ENCODE assay signal across 8 cellular contexts in genomic region chr6:33621396-33622388, GRCh38. TPM values are rescaled to one million over a fixed set of nuclear protein-coding genes. Genes with fewer than 3 reads are reported as not detected.
DNase-seq lines count a peak whose midpoint lies in the region; ATAC-seq and TF ChIP-seq lines count a peak whose summit lies in the region.

No MANE protein-coding gene starts in this region.

- no peaks in the 10 kb centered on the region for H3K9me3 Mint-ChIP-seq in activated B cell treated with CpG ODN at 0.5 μM for 24 hours

- H3K27me3 Mint-ChIP-seq in activated B cell treated with CpG ODN at 0.5 μM for 24 hours: no peaks in the 10 kb centered on the region

- peak overlapping the region; percentile 87 for H3K4me3 ChIP-seq in Jurkat, Clone E6-1 (ENCODE audit: low read length)
- peak overlapping the region; percentile 65 for H3K4me3 ChIP-seq in mononuclear cell (ENCODE audit: low read length)
- H3K4me3 ChIP-seq in suprapubic skin: peak overlapping the region; percentile 79

- no peaks in the 10 kb centered on the region for H3K9me3 ChIP-seq in mononuclear cell (ENCODE audit: low read depth, low read length)
- H3K9me3 ChIP-seq in suprapubic skin: no peaks in the 10 kb centered on the region

- POLR2A ChIA-PET in activated B cell treated with CpG ODN at 0.5 μM for 24 hours (lab: Charles Lee): interaction anchor here (0.5 to 3.6 kb wide), 19 partner anchors 8 to 294 kb away, joined by 3 to 37 read pairs (median 8); partner anchors contain the start of genes BAK1 and UQCC2

- H3K27me3 ChIP-seq in mononuclear cell (ENCODE audit: insufficient read depth, low read length) (peaks cover 6% of the 10 kb centered on the region), suprapubic skin (no peaks in the 10 kb centered on the region)

- intact Hi-C loops in activated B cell treated with CpG ODN at 0.5 μM for 24 hours (cut with micrococcal nuclease): loop anchor here (1.0 to 5.0 kb wide), 4 partner anchors 11 to 91 kb away; partner anchors contain the start of gene UQCC2

- DNase-seq in COLO668 (lab: John Stamatoyannopoulos, UW; ENCODE audit: unreplicated experiment) (peak; percentile 36), activated B cell treated with CpG ODN at 0.5 μM for 24 hours (peak; percentile 39), dermis blood vessel endothelial cell (peak; percentile 37), suprapubic skin (ENCODE audit: low spot score in 2 of 2) (peak in 1 of 2 donors; percentile 75)
- no peak for DNase-seq in Jurkat, Clone E6-1 (ENCODE audit: low read depth, low spot score)

- TF ChIP-seq EP300 in suprapubic skin (IDR thresholded peaks at IDR 0.05): no peak

- WGBS in suprapubic skin: 1% methylated on average over 16 of the region's 71 CpGs

- TF ChIP-seq CTCF in activated B cell treated with CpG ODN at 0.5 μM for 24 hours (IDR thresholded peaks at IDR 0.05): no peak
- no peak for TF ChIP-seq CTCF in suprapubic skin (IDR thresholded peaks at IDR 0.05)

- TF ChIP-seq POLR2A in suprapubic skin (IDR thresholded peaks at IDR 0.05): no peak

- H3K27ac Mint-ChIP-seq in activated B cell treated with CpG ODN at 0.5 μM for 24 hours: peak overlapping the region; percentile 73

- H3K36me3 ChIP-seq in suprapubic skin: no peaks in the 10 kb centered on the region

- peaks cover 13% of the 10 kb centered on the region for H3K36me3 Mint-ChIP-seq in activated B cell treated with CpG ODN at 0.5 μM for 24 hours (ENCODE audit: low read depth)

- ATAC-seq in GM21381 (IDR thresholded peaks at IDR 0.05; ENCODE audit: unreplicated experiment) (peak; percentile 14), activated B cell treated with CpG ODN at 0.5 μM for 24 hours (ENCODE audit: low read depth) (peak; percentile 26), GM18519 (IDR thresholded peaks at IDR 0.05; ENCODE audit: low FRiP score, unreplicated experiment) (no peak)

- H3K4me1 ChIP-seq in mononuclear cell (ENCODE audit: insufficient read depth, low read length) (peaks cover 34% of the 10 kb centered on the region), suprapubic skin (peaks cover 55% of the 10 kb centered on the region)

- H3K27ac ChIP-seq in suprapubic skin: peak overlapping the region; percentile 96

- CTCF ChIA-PET in activated B cell treated with CpG ODN at 0.5 μM for 24 hours (lab: Charles Lee): interaction anchor here (0.6 to 1.8 kb wide), 5 partner anchors 14 to 90 kb away, joined by 4 to 9 read pairs (median 4); partner anchors contain the start of gene UQCC2

- H3K4me3 Mint-ChIP-seq in activated B cell treated with CpG ODN at 0.5 μM for 24 hours: peak overlapping the region; percentile 89

- peaks cover 47% of the 10 kb centered on the region for H3K4me1 Mint-ChIP-seq in activated B cell treated with CpG ODN at 0.5 μM for 24 hours

RNA-seq across cellular contexts. Expression of gene ITPR3, which starts 0.6 kb away (rescaled TPM):
- 21.4 TPM for polyA plus RNA-seq in Jurkat, Clone E6-1 (2012; ENCODE audit: insufficient read depth, insufficient read length)
- total RNA-seq in activated B cell treated with CpG ODN at 0.5 μM for 24 hours: 31.7 and 35.5 TPM in 2 replicates
- 26.9 and 42.0 TPM in 2 replicates for total RNA-seq in dermis blood vessel endothelial cell
- total RNA-seq in mononuclear cell: 13.6 TPM
- total RNA-seq in suprapubic skin: 100 to 1,000 TPM; 174 to 206 (median 199) TPM

RNA-seq across cellular contexts. Expression of gene BAK1, which starts 41.6 kb away (rescaled TPM):
- 32.0 TPM for polyA plus RNA-seq in Jurkat, Clone E6-1 (2012; ENCODE audit: insufficient read depth, insufficient read length)
- 29.5 and 29.6 TPM in 2 replicates for total RNA-seq in activated B cell treated with CpG ODN at 0.5 μM for 24 hours
- total RNA-seq in dermis blood vessel endothelial cell: 23.5 and 24.3 TPM in 2 replicates
- 17.9 TPM for total RNA-seq in mononuclear cell
- total RNA-seq in suprapubic skin: 10 to 100 TPM; 12.6 to 15.0 (median 14.3) TPM
